In the genomic region with DNA sequence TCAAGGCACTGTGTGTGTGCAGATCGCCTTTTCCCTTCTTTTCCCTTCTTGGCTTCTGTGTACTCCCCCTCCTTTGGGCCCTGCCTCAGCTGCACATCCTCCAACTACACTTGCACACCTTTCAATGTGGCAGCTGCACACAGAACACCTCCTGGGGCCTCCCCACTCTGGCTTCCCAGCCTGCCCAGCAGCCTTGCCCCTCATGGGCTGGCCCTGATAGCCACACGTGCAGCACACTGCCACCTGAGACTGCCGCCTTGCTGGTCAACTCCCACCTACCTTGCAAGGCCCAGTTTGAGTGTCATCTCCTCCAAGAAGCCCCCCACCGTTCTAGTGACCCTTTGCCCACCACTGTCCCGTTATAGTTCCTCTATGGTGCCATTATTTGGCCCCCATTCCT, we compare ENCODE assay signal across 9 cellular contexts.
DNase-seq lines count a peak whose midpoint lies in the region; ATAC-seq, FAIRE-seq and TF ChIP-seq lines count a peak whose summit lies in the region.
"Had no signal": no experiment of that assay in that cellular context is flagged by ENCODE, and none has a peak within 500 bp of the region (broad histone marks: within the 10 kb centered on the region; RNA-seq: fewer than 3 reads in every experiment).

No MANE protein-coding gene starts in this region.

- peaks cover 45% of the 10 kb centered on the region for H3K4me1 Mint-ChIP-seq in T-helper 1 cell treated with Interleukin-12 subunit alpha and Interleukin-12 subunit beta and Interleukin-4 antibody, amounts not matched to agents 30 μg/mL and 1 μg/mL, for 36 hours (ENCODE audit: low read depth)
- H3K4me1 Mint-ChIP-seq in astrocyte (ENCODE audit: low read depth, unreplicated experiment) (peaks cover 65% of the 10 kb centered on the region), memory B cell (peaks cover 79% of the 10 kb centered on the region)

- peaks cover 30% of the 10 kb centered on the region for H4K20me1 ChIP-seq in astrocyte (ENCODE audit: insufficient read depth, low read length)

- peak overlapping the region; percentile 86 for H3K9ac ChIP-seq in astrocyte (ENCODE audit: low read length)

- H3K36me3 Mint-ChIP-seq in T-helper 1 cell treated with Interleukin-12 subunit alpha and Interleukin-12 subunit beta and Interleukin-4 antibody, amounts not matched to agents 30 μg/mL and 1 μg/mL, for 36 hours (ENCODE audit: low read depth) = no peaks in the 10 kb centered on the region
- H3K36me3 Mint-ChIP-seq in astrocyte (ENCODE audit: low read depth, unreplicated experiment) (peaks cover 4% of the 10 kb centered on the region), memory B cell (peaks cover 2% of the 10 kb centered on the region)

- no peak for ATAC-seq in memory B cell (ENCODE audit: low read depth)
- no peak for ATAC-seq in HG03039 (IDR thresholded peaks at IDR 0.05; ENCODE audit: unreplicated experiment)
- ATAC-seq in HG03469 (IDR thresholded peaks at IDR 0.05; ENCODE audit: unreplicated experiment) = no peak

- H3K27ac ChIP-seq in astrocyte (ENCODE audit: low read depth, low read length) (peak overlapping the region; percentile 98), testis (peak overlapping the region; percentile 56 to 83)

- DNase-seq in T-helper 1 cell = no peak
- DNase-seq in astrocyte (ENCODE audit: low read depth) = no peak
- no peak for DNase-seq in memory B cell (ENCODE audit: low spot score in 2 of 2)
- DNase-seq in testis = no peak
- DNase-seq in NCI-H2227 treated with DMSO at 0.1 percent for 48 hours (lab: John Stamatoyannopoulos, UW) = no peak

- 50 to 59% methylated on average over 5 of the region's 5 CpGs for WGBS in testis, 2 donors

- no peaks in the 10 kb centered on the region for H3K27me3 ChIP-seq in astrocyte (ENCODE audit: insufficient read depth, low read length)
- H3K27me3 ChIP-seq in testis = no peaks in the 10 kb centered on the region

- no peak overlapping the region for H3K4me3 Mint-ChIP-seq in T-helper 1 cell treated with Interleukin-12 subunit alpha and Interleukin-12 subunit beta and Interleukin-4 antibody, amounts not matched to agents 30 μg/mL and 1 μg/mL, for 36 hours
- peak overlapping the region; percentile 28 for H3K4me3 Mint-ChIP-seq in astrocyte (ENCODE audit: unreplicated experiment)
- H3K4me3 Mint-ChIP-seq in memory B cell = peak overlapping the region; percentile 60

- intact Hi-C loops in testis (cut with DNase I; ENCODE audit: low total_unique reads) = no loop called here

- TF ChIP-seq CTCF in astrocyte (IDR thresholded peaks at IDR 0.05; ENCODE audit: insufficient read depth, low read depth, low read length) (no peak), testis (IDR thresholded peaks at IDR 0.05) (no peak)

- no peaks in the 10 kb centered on the region for H3K27me3 Mint-ChIP-seq in T-helper 1 cell treated with Interleukin-12 subunit alpha and Interleukin-12 subunit beta and Interleukin-4 antibody, amounts not matched to agents 30 μg/mL and 1 μg/mL, for 36 hours (ENCODE audit: low read depth)
- H3K27me3 Mint-ChIP-seq in astrocyte (ENCODE audit: low read depth, unreplicated experiment) (no peaks in the 10 kb centered on the region), memory B cell (no peaks in the 10 kb centered on the region)

- peaks cover 92% of the 10 kb centered on the region for H3K79me2 ChIP-seq in astrocyte (ENCODE audit: insufficient read depth, low read length)

- H3K4me1 ChIP-seq in astrocyte (ENCODE audit: insufficient read depth, low read length) (peaks cover 58% of the 10 kb centered on the region), testis (peaks cover 64% of the 10 kb centered on the region)

- no peaks in the 10 kb centered on the region for H3K9me3 Mint-ChIP-seq in T-helper 1 cell treated with Interleukin-12 subunit alpha and Interleukin-12 subunit beta and Interleukin-4 antibody, amounts not matched to agents 30 μg/mL and 1 μg/mL, for 36 hours
- H3K9me3 Mint-ChIP-seq in astrocyte (ENCODE audit: unreplicated experiment) = no peaks in the 10 kb centered on the region
- H3K9me3 Mint-ChIP-seq in memory B cell = no peaks in the 10 kb centered on the region

- H3K36me3 ChIP-seq in astrocyte (ENCODE audit: insufficient read depth, low read length) (no peaks in the 10 kb centered on the region), testis (ENCODE audit: low read depth, missing control alignments) (no peaks in the 10 kb centered on the region)

- H3K4me3 ChIP-seq in astrocyte (ENCODE audit: insufficient read depth, low read depth, low read length) (no peak overlapping the region), testis (peak overlapping the region; percentile 1 to 8)

- H3K27ac Mint-ChIP-seq in T-helper 1 cell treated with Interleukin-12 subunit alpha and Interleukin-12 subunit beta and Interleukin-4 antibody, amounts not matched to agents 30 μg/mL and 1 μg/mL, for 36 hours = peak overlapping the region; percentile 71
- H3K27ac Mint-ChIP-seq in astrocyte (ENCODE audit: unreplicated experiment) (peak overlapping the region; percentile 99), memory B cell (peak overlapping the region; percentile 99)

- H3K9me3 ChIP-seq in astrocyte (ENCODE audit: insufficient read depth, low read depth, low read length) (no peaks in the 10 kb centered on the region), testis (no peaks in the 10 kb centered on the region)

- H3K4me2 ChIP-seq in astrocyte (ENCODE audit: low read length) = peak overlapping the region; percentile 82

- FAIRE-seq in astrocyte (lab: Jason Lieb, UNC) = no peak
- FAIRE-seq: H1 had no signal

- no peak for TF ChIP-seq POLR2A in testis (IDR thresholded peaks at IDR 0.05)

- no peak overlapping the region for H2AFZ ChIP-seq in astrocyte (ENCODE audit: low read depth, low read length)
